20 cellular contexts compared by ENCODE assay signal in genomic region chr9:119802115-119802514, GRCh38.
DNase-seq lines count a peak whose midpoint lies in the region; ATAC-seq and TF ChIP-seq lines count a peak whose summit lies in the region.
"Had no signal": no experiment of that assay in that cellular context is flagged by ENCODE, and none has a peak within 500 bp of the region (broad histone marks: within the 10 kb centered on the region; RNA-seq: fewer than 3 reads in every experiment).

No MANE protein-coding gene starts in this region.

- H3K27ac ChIP-seq in cingulate gyrus (ENCODE audit: low read depth, low read length) (peak overlapping the region; percentile 56), muscle layer of colon (ENCODE audit: low read depth, low read length) (peak overlapping the region; percentile 10), thoracic aorta (peak overlapping the region; percentile 55 to 78)
- H3K27ac ChIP-seq: colonic mucosa, pancreas, RWPE1 had no signal

- no peak for ATAC-seq in thoracic aorta (ENCODE audit: insufficient number of reproducible peaks, low FRiP score, low read depth)
- ATAC-seq: activated naive CD4-positive, alpha-beta T cell treated with anti-CD3 and anti-CD28 coated beads, Interleukin-2, amount 50 U/mL, for 72 hours; natural killer cell; stimulated activated naive CD8-positive, alpha-beta T cell treated with anti-CD3 and anti-CD28 coated beads, Interleukin-15, Interleukin-2, amounts not matched to agents 100 U/mL and 50 U/mL, for 24 hours had no signal

- H3K36me3 ChIP-seq in muscle layer of colon (ENCODE audit: insufficient read depth, low read length) (no peaks in the 10 kb centered on the region), thoracic aorta (no peaks in the 10 kb centered on the region)
- H3K36me3 ChIP-seq: colonic mucosa, pancreas had no signal

- H3K4me3 ChIP-seq in muscle layer of colon (ENCODE audit: low read depth in 1 of 2, low read length in 2 of 2): no peak overlapping the region
- no peak overlapping the region for H3K4me3 ChIP-seq in thoracic aorta
- H3K4me3 ChIP-seq: colonic mucosa, pancreas, skin epidermis had no signal

- H3K9ac ChIP-seq in muscle layer of colon (ENCODE audit: low read length): no peak overlapping the region

- H3K27me3 ChIP-seq in muscle layer of colon (ENCODE audit: control insufficient read depth in 1 of 2, insufficient read depth in 2 of 2, low read length in 2 of 2) (no peaks in the 10 kb centered on the region), thoracic aorta (replicated peaks; ENCODE audit: insufficient read depth) (no peaks in the 10 kb centered on the region)
- H3K27me3 ChIP-seq: colonic mucosa, pancreas had no signal

- no peak for TF ChIP-seq CTCF in thoracic aorta (IDR thresholded peaks at IDR 0.05)

- H3K9me3 ChIP-seq in muscle layer of colon (ENCODE audit: low read length): no peaks in the 10 kb centered on the region
- H3K9me3 ChIP-seq in thoracic aorta: no peaks in the 10 kb centered on the region
- H3K9me3 ChIP-seq: colonic mucosa, pancreas had no signal

- H3K4me1 ChIP-seq in muscle layer of colon (ENCODE audit: insufficient read depth, low read length): peaks cover 16% of the 10 kb centered on the region
- H3K4me1 ChIP-seq in thoracic aorta (ENCODE audit: control insufficient read depth in 1 of 2, low read depth in 2 of 2): peaks cover 11 to 22% of the 10 kb centered on the region in 2 donors
- H3K4me1 ChIP-seq: colonic mucosa, pancreas had no signal

- peak; percentile 34 for DNase-seq in DMS53 (lab: John Stamatoyannopoulos, UW)
- DNase-seq in DMS53 treated with DMSO at 0.1 percent for 48 hours (lab: John Stamatoyannopoulos, UW; ENCODE audit: unreplicated experiment): no peak
- DNase-seq in thoracic aorta (ENCODE audit: low spot score): no peak
- no peak for DNase-seq in stimulated activated CD4-positive, alpha-beta T cell treated with anti-CD3 and anti-CD28 coated beads, Interleukin-4, amount 100 ng/mL, for 4 hours
- DNase-seq in NCI-H1105 treated with DMSO at 0.1 percent for 48 hours (lab: John Stamatoyannopoulos, UW): no peak
- DNase-seq in superior temporal gyrus (ENCODE audit: extremely low spot score): no peak
- DNase-seq: 8988T; activated CD4-positive, CD25-positive, alpha-beta regulatory T cell treated with anti-CD3 and anti-CD28 coated beads, Interleukin-2, amount 50 U/mL, for 72 hours; AML-193; Kasumi-1; natural killer cell; NCI-H2029 treated with DMSO at 0.1 percent for 48 hours; pancreas; stimulated activated naive CD8-positive, alpha-beta T cell treated with anti-CD3 and anti-CD28 coated beads, Interleukin-15, Interleukin-2, amounts not matched to agents 100 U/mL and 50 U/mL, for 24 hours had no signal

Comparison
In these comparisons a context has a peak if more than half of its experiments do, and no peak if none do; other contexts are left out.
1. H3K27ac ChIP-seq: peak in every context shown above with its lines; median percentile 66 in thoracic aorta; 56 in cingulate gyrus; 10 in muscle layer of colon.